In genomic region chr5:173625686-173626500, GRCh38 we compare ENCODE assay signal across 9 cellular contexts. TPM values are rescaled to one million over a fixed set of nuclear protein-coding genes. Genes with fewer than 3 reads are reported as not detected.
DNase-seq lines count a peak whose midpoint lies in the region; ATAC-seq and TF ChIP-seq lines count a peak whose summit lies in the region.
"Had no signal": no experiment of that assay in that cellular context is flagged by ENCODE, and none has a peak within 500 bp of the region (broad histone marks: within the 10 kb centered on the region; RNA-seq: fewer than 3 reads in every experiment).

No MANE protein-coding gene starts in this region.

- H3K4me2 ChIP-seq in GM23248 (ENCODE audit: unreplicated experiment), result no peak overlapping the region

- intact Hi-C loops in spleen (cut with DNase I; ENCODE audit: low total_unique reads), result no loop called here
- intact Hi-C loops in activated CD4-positive, alpha-beta T cell treated with anti-CD3 and anti-CD28 coated beads for 36 hours (cut with DNase I, micrococcal nuclease), result no loop called here

- H3K36me3 ChIP-seq in GM23248 (ENCODE audit: low read depth), result no peaks in the 10 kb centered on the region
- H3K36me3 ChIP-seq in spleen, result no peaks in the 10 kb centered on the region

- H3K4me3 ChIP-seq in GM12865 (ENCODE audit: low read depth, low read length) (no peak overlapping the region), GM23248 (no peak overlapping the region), spleen (no peak overlapping the region)

- ATAC-seq in activated CD4-positive, alpha-beta T cell treated with anti-CD3 and anti-CD28 coated beads for 36 hours, result no peak

- DNase-seq in GM12865 (ENCODE audit: low read depth) (peak; percentile 66), GM23248 (no peak), RPMI7951 (ENCODE audit: low read depth) (peak; percentile 23), NCI-H2107 (lab: John Stamatoyannopoulos, UW) (no peak), spleen (no peak), NCI-H1436 treated with DMSO at 0.1 percent for 48 hours (lab: John Stamatoyannopoulos, UW) (no peak)
- DNase-seq in activated CD4-positive, alpha-beta T cell treated with anti-CD3 and anti-CD28 coated beads for 36 hours, result no peak
- DNase-seq: KBM-7 had no signal

- no peaks in the 10 kb centered on the region for H3K9me3 Mint-ChIP-seq in activated CD4-positive, alpha-beta T cell treated with anti-CD3 and anti-CD28 coated beads for 36 hours (ENCODE audit: low read depth)

- in situ Hi-C loops in GM23248 (cut with MboI), result loop anchor here (10.0 kb wide), 1 partner anchor 689 kb away; no protein-coding TSS in a partner anchor

- no peaks in the 10 kb centered on the region for H3K36me3 Mint-ChIP-seq in activated CD4-positive, alpha-beta T cell treated with anti-CD3 and anti-CD28 coated beads for 36 hours (ENCODE audit: low read depth)

- H3K9me2 ChIP-seq in GM23248 (ENCODE audit: insufficient read depth), result no peaks in the 10 kb centered on the region

- H3K79me2 ChIP-seq in GM23248 (ENCODE audit: insufficient read depth), result no peaks in the 10 kb centered on the region

- no peak for TF ChIP-seq POLR2A in spleen (IDR thresholded peaks at IDR 0.05)

- H3K27ac ChIP-seq in GM23248 (no peak overlapping the region), layer of hippocampus (ENCODE audit: low read depth, low read length) (peak overlapping the region; percentile 75), spleen (no peak overlapping the region)

- no peaks in the 10 kb centered on the region for H3K9me3 ChIP-seq in GM23248 (ENCODE audit: low read depth)
- H3K9me3 ChIP-seq in spleen, result no peaks in the 10 kb centered on the region

- CTCF ChIA-PET in activated CD4-positive, alpha-beta T cell treated with anti-CD3 and anti-CD28 coated beads for 36 hours (lab: Charles Lee), result interaction anchor here (1.0 to 1.1 kb wide), 2 partner anchors 8 to 347 kb away, joined by 3 to 4 read pairs; no protein-coding TSS in a partner anchor

- no peaks in the 10 kb centered on the region for H3K4me1 Mint-ChIP-seq in activated CD4-positive, alpha-beta T cell treated with anti-CD3 and anti-CD28 coated beads for 36 hours

- POLR2A ChIA-PET in activated CD4-positive, alpha-beta T cell treated with anti-CD3 and anti-CD28 coated beads for 36 hours (lab: Charles Lee), result no interaction called here

- H3K9ac ChIP-seq in GM23248, result peak overlapping the region; percentile 44

- peaks cover 9% of the 10 kb centered on the region for H3K4me1 ChIP-seq in GM23248 (ENCODE audit: insufficient read depth)
- peaks cover 0 to 6% (median 4%) of the 10 kb centered on the region in 6 donors for H3K4me1 ChIP-seq in spleen

- H2AFZ ChIP-seq in GM23248, result peak overlapping the region; percentile 50

- peaks cover 2% of the 10 kb centered on the region for H3K27me3 Mint-ChIP-seq in activated CD4-positive, alpha-beta T cell treated with anti-CD3 and anti-CD28 coated beads for 36 hours

- H3K4me3 Mint-ChIP-seq in activated CD4-positive, alpha-beta T cell treated with anti-CD3 and anti-CD28 coated beads for 36 hours, result no peak overlapping the region

- WGBS in GM23248 (ENCODE audit: low coverage in 1 of 2, low lambda C conversion rate in 2 of 2, missing lambda C conversion rate in 2 of 2), 2 experiments, result 68 to 70% methylated on average over 6 of the region's 6 CpGs
- 71 to 87% (median 77%) methylated on average over 6 of the region's 6 CpGs for WGBS in spleen, 5 donors

- H3K27me3 ChIP-seq in GM23248 (replicated peaks; ENCODE audit: insufficient read depth), result no peaks in the 10 kb centered on the region
- no peaks in the 10 kb centered on the region for H3K27me3 ChIP-seq in layer of hippocampus (ENCODE audit: control insufficient read depth, insufficient read depth, low read length)
- H3K27me3 ChIP-seq in spleen (replicated peaks in 1 of 7), result no peaks in the 10 kb centered on the region

- H3K27ac Mint-ChIP-seq in activated CD4-positive, alpha-beta T cell treated with anti-CD3 and anti-CD28 coated beads for 36 hours, result no peak overlapping the region

- no peaks in the 10 kb centered on the region for H3F3A ChIP-seq in GM23248 (ENCODE audit: insufficient read depth)

- peak; percentile 57 for TF ChIP-seq CTCF in GM12865 (IDR thresholded peaks at IDR 0.05; ENCODE audit: insufficient read depth, low read depth, low read length, missing control alignments)
- TF ChIP-seq CTCF in spleen (IDR thresholded peaks at IDR 0.05 in 8 of 11, conservative IDR thresholded peaks at IDR 0.05 in 3 of 11), result peak in 2 of 11 experiments; percentile 10 to 36

- H4K20me1 ChIP-seq in GM23248 (ENCODE audit: insufficient read depth), result no peaks in the 10 kb centered on the region

RNA-seq across cellular contexts. Expression of gene BOD1, which starts 9.4 kb away (rescaled TPM):
- 48.1 and 51.4 TPM in 2 replicates for total RNA-seq in GM23248 (2014; rRNA removed; shearing (Covaris generic))
- 64.3 and 66.1 TPM in 2 replicates for polyA plus RNA-seq in GM23248 (2016; fragmentation: Nextera tagmentation; extraction: Ambion mirVana)
- 50.3 and 63.8 TPM in 2 replicates for total RNA-seq in RPMI7951 (2014; rRNA removed; shearing (Covaris generic))
- 10 to 100 TPM; 28.1 to 40.5 (median 32.1) TPM for total RNA-seq in spleen
- polyA plus RNA-seq in spleen, result 10 to 100 TPM; 28.5 to 35.9 (median 28.5) TPM
- 10 to 100 TPM; 29.2 to 31.7 TPM for total RNA-seq in activated CD4-positive, alpha-beta T cell treated with anti-CD3 and anti-CD28 coated beads for 36 hours

Comparison
In these comparisons a context has a peak if more than half of its experiments do, and no peak if none do; other contexts are left out.
1. DNase-seq: peak in GM12865 (single experiment) and RPMI7951 (single experiment); none in GM23248 (single experiment), NCI-H2107 (single experiment), spleen (single experiment), NCI-H1436 treated with DMSO at 0.1 percent for 48 hours (single experiment) and activated CD4-positive, alpha-beta T cell treated with anti-CD3 and anti-CD28 coated beads for 36 hours (single experiment).